ENCODE assay signal across 8 cellular contexts in the genomic region with DNA sequence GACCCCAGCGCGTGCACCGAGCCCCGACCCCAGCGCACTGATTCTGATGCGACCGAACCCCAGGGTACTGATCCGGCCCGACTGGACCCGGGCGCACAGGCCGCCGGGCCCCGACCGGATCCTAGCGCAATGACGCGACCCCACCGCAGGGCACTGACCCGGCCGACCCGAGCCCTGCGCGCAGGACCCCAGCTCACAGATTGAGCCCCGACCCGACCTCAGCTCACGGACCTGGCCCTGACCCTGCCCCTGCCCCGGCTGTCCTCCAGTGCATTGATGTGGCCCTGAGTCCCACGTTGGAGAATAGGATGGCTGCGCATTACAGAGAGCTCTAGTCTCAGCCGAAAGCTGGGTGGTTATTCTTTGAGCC. TPM values are rescaled to one million over a fixed set of nuclear protein-coding genes. Genes with fewer than 3 reads are reported as not detected.
DNase-seq lines count a peak whose midpoint lies in the region; ATAC-seq and TF ChIP-seq lines count a peak whose summit lies in the region.

No MANE protein-coding gene starts in this region.

- H3K4me3 ChIP-seq in heart right ventricle, result peak overlapping the region; percentile 54 to 92 (median 82)

- no peak for TF ChIP-seq CTCF in heart right ventricle (IDR thresholded peaks at IDR 0.05)
- TF ChIP-seq CTCF in nephron progenitor cell (IDR thresholded peaks at IDR 0.05), result no peak

- DNase-seq in heart right ventricle, result no peak
- no peak for DNase-seq in left ventricle myocardium superior
- DNase-seq in central memory CD8-positive, alpha-beta T cell (ENCODE audit: low spot score in 2 of 2), result no peak
- peak; percentile 39 for DNase-seq in nephron progenitor cell
- DNase-seq in retina, result no peak
- no peak for DNase-seq in H4 (ENCODE audit: low spot score)
- DNase-seq in GDM1 (lab: John Stamatoyannopoulos, UW), result no peak

- intact Hi-C loops in heart right ventricle (cut with DNase I) (loop anchor here in 1 of 10 donors (5.0 kb wide), 1 partner anchor 136 kb away; no protein-coding TSS in a partner anchor), left ventricle myocardium superior (cut with micrococcal nuclease) (no loop called here)

- peak overlapping the region; percentile 74 to 90 (median 87) for H3K4me3 Mint-ChIP-seq in IgD-negative memory B cell
- H3K4me3 Mint-ChIP-seq in central memory CD8-positive, alpha-beta T cell, result peak overlapping the region; percentile 82
- peak overlapping the region; percentile 83 for H3K4me3 Mint-ChIP-seq in nephron progenitor cell

- H3K4me1 Mint-ChIP-seq in IgD-negative memory B cell (peaks cover 4 to 7% (median 6%) of the 10 kb centered on the region in 3 donors), nephron progenitor cell (peaks cover 26% of the 10 kb centered on the region)
- H3K4me1 Mint-ChIP-seq in central memory CD8-positive, alpha-beta T cell, result peaks cover 19% of the 10 kb centered on the region

- H3K27me3 Mint-ChIP-seq in IgD-negative memory B cell, result no peaks in the 10 kb centered on the region
- no peaks in the 10 kb centered on the region for H3K27me3 Mint-ChIP-seq in central memory CD8-positive, alpha-beta T cell
- no peaks in the 10 kb centered on the region for H3K27me3 Mint-ChIP-seq in nephron progenitor cell (ENCODE audit: low read depth, poor library complexity)

- peak overlapping the region in 1 of 10 donors; percentile 95 for H3K27ac ChIP-seq in heart right ventricle

- H3K27ac Mint-ChIP-seq in IgD-negative memory B cell (no peak overlapping the region), nephron progenitor cell (no peak overlapping the region)
- no peak overlapping the region for H3K27ac Mint-ChIP-seq in central memory CD8-positive, alpha-beta T cell (ENCODE audit: low read depth)

- H3K9me3 Mint-ChIP-seq in IgD-negative memory B cell (no peaks in the 10 kb centered on the region), nephron progenitor cell (no peaks in the 10 kb centered on the region)
- no peaks in the 10 kb centered on the region for H3K9me3 Mint-ChIP-seq in central memory CD8-positive, alpha-beta T cell

- no peaks in the 10 kb centered on the region for H3K27me3 ChIP-seq in heart right ventricle

- H3K9me3 ChIP-seq in heart right ventricle, result no peaks in the 10 kb centered on the region

- H3K36me3 ChIP-seq in heart right ventricle, result peaks cover 0 to 39% (median 13%) of the 10 kb centered on the region in 9 donors

- H3K36me3 Mint-ChIP-seq in IgD-negative memory B cell (peaks cover 3% of the 10 kb centered on the region), nephron progenitor cell (ENCODE audit: low read depth) (peaks cover 35% of the 10 kb centered on the region)
- H3K36me3 Mint-ChIP-seq in central memory CD8-positive, alpha-beta T cell (ENCODE audit: insufficient read depth), result peaks cover 19% of the 10 kb centered on the region

- 1 to 2% methylated on average over 31 of the region's 31 CpGs for WGBS in heart right ventricle, 2 donors

- ATAC-seq in heart right ventricle, result peak in 1 of 8 donors; percentile 48
- no peak for ATAC-seq in left ventricle myocardium superior
- ATAC-seq in central memory CD8-positive, alpha-beta T cell (replicated peaks; ENCODE audit: extremely low read depth, poor library complexity, severe bottlenecking), result no peak

- H3K4me1 ChIP-seq in heart right ventricle, result peaks cover 2 to 27% (median 21%) of the 10 kb centered on the region in 9 donors

RNA-seq across cellular contexts. Expression of a gene that starts 0.4 kb away (rescaled TPM):
- total RNA-seq in heart right ventricle, result 1 to 10 TPM in 5 of 10 donors, under 1 TPM in 4, not detected in 1; 0.32 to 2.8 (median 1.2) TPM
- polyA plus RNA-seq in heart right ventricle, result under 1 TPM; 0.22 to 0.86 TPM
- total RNA-seq in left ventricle myocardium superior, result 0.32 TPM
- polyA plus RNA-seq in IgD-negative memory B cell, result 1.6 TPM
- 52.1 and 54.2 TPM in 2 replicates for total RNA-seq in H4 (2014; rRNA removed; shearing (Covaris generic))

RNA-seq across cellular contexts. Expression of a gene that starts 0.5 kb away (rescaled TPM):
- total RNA-seq in heart right ventricle, result 10 to 100 TPM; 21.4 to 42.6 (median 26.9) TPM
- polyA plus RNA-seq in heart right ventricle, result 10 to 100 TPM; 16.7 to 23.7 TPM
- 26.1 TPM for total RNA-seq in left ventricle myocardium superior
- polyA plus RNA-seq in IgD-negative memory B cell, result 19.3 TPM
- total RNA-seq in H4 (2014; rRNA removed; shearing (Covaris generic)), result 16.7 and 17.4 TPM in 2 replicates

RNA-seq across cellular contexts. Expression of a gene that starts 42.3 kb away (rescaled TPM):
- total RNA-seq in heart right ventricle (10 to 100 TPM in 9 of 10 donors, 1 to 10 TPM in 1; 7.8 to 54.7 (median 21.1) TPM), left ventricle myocardium superior (40.1 TPM)
- polyA plus RNA-seq in heart right ventricle (10 to 100 TPM in 1 of 2 donors, 1 to 10 TPM in 1; 8.1 to 23.9 TPM), IgD-negative memory B cell (not detected)
- 0.50 and 2.0 TPM in 2 replicates for total RNA-seq in H4 (2014; rRNA removed; shearing (Covaris generic))

Comparison
In these comparisons a context has a peak if more than half of its experiments do, and no peak if none do; other contexts are left out.
1. RNA of a gene that starts 0.4 kb away (total RNA-seq): 52.1 to 54.2 TPM in H4; 0.32 to 2.8 TPM in heart right ventricle and 0.32 TPM in left ventricle myocardium superior (single experiment); every median in the first group is over 10 times any median in the second.
2. Peak in every context shown above with its lines, with median percentiles within 50 percentile points of each other: H3K4me3 Mint-ChIP-seq.